Comparison of ENCODE assay signal across 28 cellular contexts in genomic region chrX:3994315-3994714, GRCh38.
"Had no signal": no experiment of that assay in that cellular context is flagged by ENCODE, and none has a peak within 500 bp of the region (broad histone marks: within the 10 kb centered on the region; RNA-seq: fewer than 3 reads in every experiment).

No MANE protein-coding gene starts in this region.

- H3K27ac Mint-ChIP-seq: immature natural killer cell; mesothelial cell of epicardium; naive B cell; natural killer cell; stimulated activated naive B cell treated with anti-CD40 and anti-IgM and Interleukin-4, amounts not matched to agents 10 μg/mL and 1 μg/mL and 100 μg/mL, for 72 hours had no signal

- H3K4me3 Mint-ChIP-seq: immature natural killer cell; mesothelial cell of epicardium; naive B cell; natural killer cell; stimulated activated naive B cell treated with anti-CD40 and anti-IgM and Interleukin-4, amounts not matched to agents 10 μg/mL and 1 μg/mL and 100 μg/mL, for 72 hours had no signal

- ATAC-seq: left colon; left lung; lower lobe of right lung; natural killer cell; pancreas; right cardiac atrium; sciatic nerve; stimulated activated naive B cell treated with anti-CD40 and anti-IgM and Interleukin-4, amounts not matched to agents 10 μg/mL and 1 μg/mL and 100 μg/mL, for 72 hours; stimulated activated naive CD8-positive, alpha-beta T cell treated with anti-CD3 and anti-CD28 coated beads, Interleukin-15, Interleukin-2, amounts not matched to agents 100 U/mL and 50 U/mL, for 24 hours had no signal

- H3K36me3 Mint-ChIP-seq: immature natural killer cell; mesothelial cell of epicardium; naive B cell; natural killer cell; stimulated activated naive B cell treated with anti-CD40 and anti-IgM and Interleukin-4, amounts not matched to agents 10 μg/mL and 1 μg/mL and 100 μg/mL, for 72 hours had no signal

- FAIRE-seq: islet of Langerhans had no signal

- H3K27me3 Mint-ChIP-seq: naive B cell; stimulated activated naive B cell treated with anti-CD40 and anti-IgM and Interleukin-4, amounts not matched to agents 10 μg/mL and 1 μg/mL and 100 μg/mL, for 72 hours had no signal

- H3K4me1 Mint-ChIP-seq: immature natural killer cell; mesothelial cell of epicardium; naive B cell; natural killer cell; stimulated activated naive B cell treated with anti-CD40 and anti-IgM and Interleukin-4, amounts not matched to agents 10 μg/mL and 1 μg/mL and 100 μg/mL, for 72 hours had no signal

- DNase-seq: hippocampal formation; kidney; left colon; left lung; lower lobe of right lung; mammary epithelial cell; mesenchymal stem cell; naive B cell; natural killer cell; pancreas; posterior cingulate gyrus; retina; right cardiac atrium; stimulated activated CD4-positive, alpha-beta T cell treated with anti-CD3 and anti-CD28 coated beads, Interleukin-12 subunit alpha, Interleukin-12 subunit beta, amount 100 ng/mL, for 4 hours; stimulated activated CD4-positive, alpha-beta T cell treated with anti-CD3 and anti-CD28 coated beads, Interleukin-15, amount 100 ng/mL, for 24 hours; stimulated activated CD4-positive, alpha-beta T cell treated with anti-CD3 and anti-CD28 coated beads, Interleukin-2, amount 100 ng/mL, for 24 hours; stimulated activated CD4-positive, alpha-beta T cell treated with anti-CD3 and anti-CD28 coated beads, Interleukin-4, amount 100 ng/mL, for 1 hour; stimulated activated naive B cell treated with anti-CD40 and anti-IgM and Interleukin-4, amounts not matched to agents 10 μg/mL and 1 μg/mL and 100 μg/mL, for 72 hours; stimulated activated naive CD8-positive, alpha-beta T cell treated with anti-CD3 and anti-CD28 coated beads, Interleukin-15, Interleukin-2, amounts not matched to agents 100 U/mL and 50 U/mL, for 24 hours; stomach; testis; thyroid gland; transverse colon; upper lobe of left lung had no signal
